In genomic region chr6:43771210-43771857, GRCh38 we compare ENCODE assay signal across 8 cellular contexts. TPM values are rescaled to one million over a fixed set of nuclear protein-coding genes. Genes with fewer than 3 reads are reported as not detected.
A peak's percentile ranks its signal among the peaks of the same experiment; 100 is the strongest.
DNase-seq lines count a peak whose midpoint lies in the region; ATAC-seq and TF ChIP-seq lines count a peak whose summit lies in the region.

No MANE protein-coding gene starts in this region.

- TF ChIP-seq CTCF in OCI-LY1 (IDR thresholded peaks at IDR 0.05; ENCODE audit: low read length) (peak; percentile 8; the same call in 1 of the 2 replicates), fibroblast of lung (conservative IDR thresholded peaks at IDR 0.05 in 1 of 2, IDR thresholded peaks at IDR 0.05 in 1 of 2; ENCODE audit: low read depth in 1 of 2, low read length in 2 of 2) (no peak), nephron (IDR thresholded peaks at IDR 0.05; ENCODE audit: unreplicated experiment in 3 of 3) (no peak), suprapubic skin (IDR thresholded peaks at IDR 0.05) (no peak)

- H3K4me1 Mint-ChIP-seq in activated T-helper 17 cell treated with anti-CD3 and anti-CD28 coated beads, Interleukin-2, amount 50 U/mL, for 72 hours, result peaks cover 11% of the 10 kb centered on the region
- peaks cover 50% of the 10 kb centered on the region for H3K4me1 Mint-ChIP-seq in nephron

- no peaks in the 10 kb centered on the region for H3K79me2 ChIP-seq in OCI-LY1 (ENCODE audit: insufficient read depth, low read length)
- H3K79me2 ChIP-seq in fibroblast of lung (ENCODE audit: control insufficient read depth, insufficient read depth, low read length), result peaks cover 61% of the 10 kb centered on the region

- H3K27ac Mint-ChIP-seq in activated T-helper 17 cell treated with anti-CD3 and anti-CD28 coated beads, Interleukin-2, amount 50 U/mL, for 72 hours, result no peak overlapping the region
- peak overlapping the region in 1 of 3 experiments; percentile 38 for H3K27ac Mint-ChIP-seq in nephron

- H3K4me2 ChIP-seq in OCI-LY1 (ENCODE audit: low read length), result peak overlapping the region; percentile 84
- H3K4me2 ChIP-seq in fibroblast of lung (ENCODE audit: extremely low read depth, insufficient read depth, low read length), result peak overlapping the region; percentile 27

- ATAC-seq in GM21390 (IDR thresholded peaks at IDR 0.05; ENCODE audit: unreplicated experiment) (peak; percentile 19), HG03378 (IDR thresholded peaks at IDR 0.05; ENCODE audit: unreplicated experiment) (no peak)
- peak; percentile 5 for ATAC-seq in activated T-helper 17 cell treated with anti-CD3 and anti-CD28 coated beads, Interleukin-2, amount 50 U/mL, for 72 hours (replicated peaks)

- H3K9me3 ChIP-seq in OCI-LY1 (ENCODE audit: low read length) (no peaks in the 10 kb centered on the region), fibroblast of lung (ENCODE audit: control insufficient read depth, insufficient read depth, low read depth, low read length) (no peaks in the 10 kb centered on the region), suprapubic skin (no peaks in the 10 kb centered on the region)

- H3K4me3 ChIP-seq in OCI-LY1 (ENCODE audit: low read depth, low read length, poor library complexity, severe bottlenecking) (peak overlapping the region; percentile 74), fibroblast of lung (replicated peaks in 1 of 4; ENCODE audit: control extremely low read depth in 1 of 4, insufficient read depth in 1 of 4, low read depth in 3 of 4, low read length in 4 of 4) (peak overlapping the region; percentile 79 to 91 (median 86)), suprapubic skin (peak overlapping the region; percentile 95)

- 0% methylated on average over 5 of the region's 66 CpGs for WGBS in suprapubic skin

- peak; percentile 69 for DNase-seq in AG20443 (ENCODE audit: low spot score)
- DNase-seq in fibroblast of lung (ENCODE audit: low read depth in 2 of 2), result peak in 1 of 2 donors; percentile 61
- peak; percentile 82 to 87 for DNase-seq in suprapubic skin (ENCODE audit: low spot score in 2 of 2)

- H3K36me3 Mint-ChIP-seq in activated T-helper 17 cell treated with anti-CD3 and anti-CD28 coated beads, Interleukin-2, amount 50 U/mL, for 72 hours (ENCODE audit: low read depth), result peaks cover 57% of the 10 kb centered on the region
- H3K36me3 Mint-ChIP-seq in nephron (ENCODE audit: low read depth), result peaks cover 26% of the 10 kb centered on the region

- TF ChIP-seq POLR2A in suprapubic skin (IDR thresholded peaks at IDR 0.05), result no peak

- H3K27me3 ChIP-seq in OCI-LY1 (ENCODE audit: insufficient read depth, low read length) (no peaks in the 10 kb centered on the region), fibroblast of lung (ENCODE audit: control insufficient read depth, insufficient read depth, low read length) (no peaks in the 10 kb centered on the region), suprapubic skin (no peaks in the 10 kb centered on the region)

- H3K9ac ChIP-seq in OCI-LY1 (ENCODE audit: low read length), result peak overlapping the region; percentile 70
- H3K9ac ChIP-seq in fibroblast of lung (ENCODE audit: insufficient read depth, low read length), result peak overlapping the region; percentile 94

- H4K20me1 ChIP-seq in OCI-LY1 (ENCODE audit: insufficient read depth, low read length), result no peaks in the 10 kb centered on the region
- no peaks in the 10 kb centered on the region for H4K20me1 ChIP-seq in fibroblast of lung (ENCODE audit: control insufficient read depth, extremely low read depth, insufficient read depth, low read length)

- H3K27ac ChIP-seq in OCI-LY1 (ENCODE audit: low read depth, low read length, poor library complexity, severe bottlenecking) (peak overlapping the region; percentile 56), fibroblast of lung (ENCODE audit: insufficient read depth, low read length) (peak overlapping the region; percentile 90), suprapubic skin (peak overlapping the region; percentile 91)

- H3K36me3 ChIP-seq in OCI-LY1 (ENCODE audit: insufficient read depth, low read length) (peaks cover 7% of the 10 kb centered on the region; the same call in 1 of the 2 replicates), fibroblast of lung (ENCODE audit: control insufficient read depth, insufficient read depth, low read length) (no peaks in the 10 kb centered on the region), suprapubic skin (no peaks in the 10 kb centered on the region)

- no peaks in the 10 kb centered on the region for H3K9me3 Mint-ChIP-seq in activated T-helper 17 cell treated with anti-CD3 and anti-CD28 coated beads, Interleukin-2, amount 50 U/mL, for 72 hours
- H3K9me3 Mint-ChIP-seq in nephron, result no peaks in the 10 kb centered on the region

- H3K9me2 ChIP-seq in OCI-LY1 (ENCODE audit: low read depth, low read length), result no peaks in the 10 kb centered on the region

- peaks cover 4% of the 10 kb centered on the region for H3K27me3 Mint-ChIP-seq in activated T-helper 17 cell treated with anti-CD3 and anti-CD28 coated beads, Interleukin-2, amount 50 U/mL, for 72 hours
- peaks cover 13% of the 10 kb centered on the region for H3K27me3 Mint-ChIP-seq in nephron (ENCODE audit: low read depth)

- H2AFZ ChIP-seq in OCI-LY1 (ENCODE audit: low read length), result no peak overlapping the region
- H2AFZ ChIP-seq in fibroblast of lung (ENCODE audit: low read length), result no peak overlapping the region

- TF ChIP-seq EP300 in suprapubic skin (IDR thresholded peaks at IDR 0.05), result no peak

- no peaks in the 10 kb centered on the region for H3F3A ChIP-seq in OCI-LY1 (ENCODE audit: insufficient read depth, low read length)

- H3K4me1 ChIP-seq in OCI-LY1 (ENCODE audit: insufficient read depth, low read length, severe bottlenecking), result peaks cover 38% of the 10 kb centered on the region
- peaks cover 34% of the 10 kb centered on the region for H3K4me1 ChIP-seq in fibroblast of lung (ENCODE audit: control insufficient read depth, extremely low read depth, insufficient read depth, low read length)
- peaks cover 64% of the 10 kb centered on the region for H3K4me1 ChIP-seq in suprapubic skin

- peak overlapping the region; percentile 79 for H3K4me3 Mint-ChIP-seq in activated T-helper 17 cell treated with anti-CD3 and anti-CD28 coated beads, Interleukin-2, amount 50 U/mL, for 72 hours
- H3K4me3 Mint-ChIP-seq in nephron, result peak overlapping the region; percentile 81 to 99 (median 93)

RNA-seq across cellular contexts. Expression of gene VEGFA, which starts 1.3 kb away (rescaled TPM):
- 100 to 1,000 TPM in 1 of 2 donors, 10 to 100 TPM in 1; 48.7 to 142 TPM for total RNA-seq in activated T-helper 17 cell treated with anti-CD3 and anti-CD28 coated beads, Interleukin-2, amount 50 U/mL, for 72 hours
- total RNA-seq in fibroblast of lung, result 150 and 208 TPM in 2 replicates
- polyA plus RNA-seq in fibroblast of lung, result 68.0 and 111 TPM in 2 replicates
- polyA plus RNA-seq in fibroblast of lung (2012), result 51.7 and 88.6 TPM in 2 replicates
- polyA minus RNA-seq in fibroblast of lung (ENCODE audit: low replicate concordance), result 529 and 674 TPM in 2 replicates
- 100 to 1,000 TPM in 1 of 4 donors, 10 to 100 TPM in 3; 25.4 to 147 (median 43.6) TPM for total RNA-seq in suprapubic skin
